In genomic region chr6:83488448-83488847, GRCh38 we compare ENCODE assay signal across 22 cellular contexts. TPM values are rescaled to one million over a fixed set of nuclear protein-coding genes. Genes with fewer than 3 reads are reported as not detected.
DNase-seq lines count a peak whose midpoint lies in the region; ATAC-seq and TF ChIP-seq lines count a peak whose summit lies in the region.
"Had no signal": no experiment of that assay in that cellular context is flagged by ENCODE, and none has a peak within 500 bp of the region (broad histone marks: within the 10 kb centered on the region; RNA-seq: fewer than 3 reads in every experiment).

No MANE protein-coding gene starts in this region.

- H3K27ac Mint-ChIP-seq in effector memory CD8-positive, alpha-beta T cell, result no peak overlapping the region
- peak overlapping the region; percentile 1 to 29 for H3K27ac Mint-ChIP-seq in natural killer cell
- H3K27ac Mint-ChIP-seq: B cell; CD4-positive, CD25-positive, alpha-beta regulatory T cell; CD8-positive, alpha-beta T cell; GM23338; H9 had no signal

- no peak overlapping the region for H3K9ac ChIP-seq in Loucy (ENCODE audit: low read depth, low read length, poor library complexity, severe bottlenecking)
- H3K9ac ChIP-seq: BLaER1 had no signal

- H3K27ac ChIP-seq in dorsolateral prefrontal cortex, result no peak overlapping the region
- H3K27ac ChIP-seq: 22Rv1, BLaER1, C4-2B had no signal

- intact Hi-C loops in natural killer cell (cut with micrococcal nuclease), result no loop called here
- intact Hi-C loops in dorsolateral prefrontal cortex (cut with DNase I), result no loop called here

- no peak for TF ChIP-seq CTCF in Loucy (conservative IDR thresholded peaks at IDR 0.05; ENCODE audit: low read length)
- TF ChIP-seq CTCF in natural killer cell (IDR thresholded peaks at IDR 0.05), result no peak
- TF ChIP-seq CTCF in dorsolateral prefrontal cortex (IDR thresholded peaks at IDR 0.05 in 54 of 56, conservative IDR thresholded peaks at IDR 0.05 in 2 of 56; ENCODE audit: low read depth in 1 of 56, partially characterized antibody in 56 of 56), result no peak

- H3F3A ChIP-seq in Loucy (ENCODE audit: low read depth), result no peaks in the 10 kb centered on the region

- H3K4me3 Mint-ChIP-seq in effector memory CD8-positive, alpha-beta T cell, result no peak overlapping the region
- peak overlapping the region; percentile 49 for H3K4me3 Mint-ChIP-seq in natural killer cell
- H3K4me3 Mint-ChIP-seq: B cell; CD4-positive, CD25-positive, alpha-beta regulatory T cell; CD8-positive, alpha-beta T cell; GM23338; H9 had no signal

- H3K36me3 Mint-ChIP-seq in effector memory CD8-positive, alpha-beta T cell (ENCODE audit: insufficient read depth), result no peaks in the 10 kb centered on the region
- no peaks in the 10 kb centered on the region for H3K36me3 Mint-ChIP-seq in natural killer cell
- H3K36me3 Mint-ChIP-seq: CD4-positive, CD25-positive, alpha-beta regulatory T cell; CD8-positive, alpha-beta T cell had no signal

- no peak overlapping the region for H3K4me2 ChIP-seq in Loucy (ENCODE audit: low read depth, low read length, poor library complexity, severe bottlenecking)
- H3K4me2 ChIP-seq: BLaER1, GM23338 had no signal

- peak overlapping the region; percentile 60; the same call in 1 of the 2 replicates for H2AFZ ChIP-seq in Loucy (ENCODE audit: low read length)
- H2AFZ ChIP-seq: GM23338 had no signal

- peaks cover 4% of the 10 kb centered on the region for H3K4me1 ChIP-seq in Loucy (ENCODE audit: insufficient read depth, low read length, poor library complexity, severe bottlenecking)
- H3K4me1 ChIP-seq: BLaER1 had no signal

- H3K79me2 ChIP-seq in Loucy (ENCODE audit: insufficient read depth, low read length), result no peaks in the 10 kb centered on the region

- H3K27me3 ChIP-seq in Loucy (ENCODE audit: insufficient read depth, low read length, poor library complexity, severe bottlenecking) (no peaks in the 10 kb centered on the region), dorsolateral prefrontal cortex (no peaks in the 10 kb centered on the region)
- H3K27me3 ChIP-seq: BLaER1 had no signal

- no peaks in the 10 kb centered on the region for H3K9me3 ChIP-seq in Loucy (ENCODE audit: insufficient read depth, low read depth, low read length)
- H3K9me3 ChIP-seq: BLaER1, Caco-2 had no signal

- no peaks in the 10 kb centered on the region for H3K27me3 Mint-ChIP-seq in effector memory CD8-positive, alpha-beta T cell
- peaks cover 2 to 4% of the 10 kb centered on the region in 2 donors for H3K27me3 Mint-ChIP-seq in natural killer cell (ENCODE audit: low read depth in 2 of 2)
- H3K27me3 Mint-ChIP-seq: B cell had no signal

- H3K9me3 Mint-ChIP-seq in effector memory CD8-positive, alpha-beta T cell, result no peaks in the 10 kb centered on the region
- H3K9me3 Mint-ChIP-seq in natural killer cell, result no peaks in the 10 kb centered on the region
- H3K9me3 Mint-ChIP-seq: CD8-positive, alpha-beta T cell; GM23338; H9 had no signal

- H3K4me3 ChIP-seq in Loucy (ENCODE audit: low read length, poor library complexity, severe bottlenecking) (no peak overlapping the region), dorsolateral prefrontal cortex (no peak overlapping the region)
- H3K4me3 ChIP-seq: BLaER1, GM12878, GM23338 had no signal

- H3K36me3 ChIP-seq in Loucy (ENCODE audit: insufficient read depth, low read length), result no peaks in the 10 kb centered on the region
- H3K36me3 ChIP-seq: BLaER1 had no signal

- no peaks in the 10 kb centered on the region for H3K9me2 ChIP-seq in Loucy (replicated peaks; ENCODE audit: low read depth, low read length)

- H4K20me1 ChIP-seq in Loucy (ENCODE audit: insufficient read depth, low read length, poor library complexity, severe bottlenecking), result no peaks in the 10 kb centered on the region
- H4K20me1 ChIP-seq: BLaER1 had no signal

- no peak for DNase-seq in effector memory CD8-positive, alpha-beta T cell
- DNase-seq in natural killer cell (no peak), DMS53 treated with DMSO at 0.1 percent for 48 hours (lab: John Stamatoyannopoulos, UW; ENCODE audit: unreplicated experiment) (no peak), dorsolateral prefrontal cortex (no peak), NCI-H128 (lab: John Stamatoyannopoulos, UW; ENCODE audit: unreplicated experiment) (no peak)
- DNase-seq: CD4-positive, CD25-positive, alpha-beta regulatory T cell; CD8-positive, alpha-beta T cell; DMS153; DMS79; EL; GDM1; H9 had no signal

- peak; percentile 79 for ATAC-seq in effector memory CD8-positive, alpha-beta T cell (replicated peaks)
- peak; percentile 75 to 94 (median 76) for ATAC-seq in natural killer cell
- ATAC-seq: CD8-positive, alpha-beta T cell; GM12878; GM23338; HCT116 had no signal

- peaks cover 0 to 4% of the 10 kb centered on the region in 2 donors for H3K4me1 Mint-ChIP-seq in effector memory CD8-positive, alpha-beta T cell (ENCODE audit: low read depth in 2 of 2)
- peaks cover 13 to 22% of the 10 kb centered on the region in 2 donors for H3K4me1 Mint-ChIP-seq in natural killer cell
- H3K4me1 Mint-ChIP-seq: B cell, GM23338 had no signal

RNA-seq across cellular contexts. Expression of gene PRSS35, which starts 23.9 kb away (rescaled TPM):
- not detected for total RNA-seq in natural killer cell
- 1 to 10 TPM in 108 of 120 experiments, under 1 TPM in 12; 0.30 to 5.1 (median 1.9) TPM for total RNA-seq in dorsolateral prefrontal cortex
- total RNA-seq: B cell; CD4-positive, CD25-positive, alpha-beta regulatory T cell; GM12878; H4 had no signal

RNA-seq across cellular contexts. Expression of gene ME1, which starts 57.6 kb away (rescaled TPM):
- total RNA-seq in natural killer cell (under 1 TPM in 2 of 3 donors, not detected in 1; 0.14 to 0.32 TPM), dorsolateral prefrontal cortex (10 to 100 TPM in 119 of 120 experiments, 1 to 10 TPM in 1; 9.8 to 36.4 (median 23.4) TPM)
- total RNA-seq: B cell; CD4-positive, CD25-positive, alpha-beta regulatory T cell had no signal

Comparison
In these comparisons a context has a peak if more than half of its experiments do, and no peak if none do; other contexts are left out.
1. H3K27ac Mint-ChIP-seq: peak in natural killer cell (2 of 2); none in effector memory CD8-positive, alpha-beta T cell (0 of 2).
2. RNA of gene ME1, which starts 57.6 kb away (total RNA-seq): 9.8 to 36.4 TPM in dorsolateral prefrontal cortex; 0.14 to 0.32 TPM in natural killer cell; every median in the first group is over 4 times any median in the second.